ENCODE assay signal across 33 cellular contexts in genomic region chr19:15758379-15758778, GRCh38. TPM values are rescaled to one million over a fixed set of nuclear protein-coding genes. Genes with fewer than 3 reads are reported as not detected.
"Had no signal": no experiment of that assay in that cellular context is flagged by ENCODE, and none has a peak within 500 bp of the region (broad histone marks: within the 10 kb centered on the region; RNA-seq: fewer than 3 reads in every experiment).

No MANE protein-coding gene starts in this region.

- H2AFZ ChIP-seq: hepatocyte had no signal

- H3K9me3 ChIP-seq: left lung, pancreas, prostate gland, sigmoid colon, testis, thyroid gland, transverse colon, upper lobe of left lung, vagina had no signal

- DNase-seq: heart right ventricle; islet precursor cell; left lung; naive thymus-derived CD8-positive, alpha-beta T cell; nucleus accumbens; pancreas; posterior cingulate gyrus; retina; right cardiac atrium; sigmoid colon; stimulated activated CD4-positive, alpha-beta T cell treated with anti-CD3 and anti-CD28 coated beads, Interleukin-1b, Interleukin-23, amount 100 ng/mL, for 48 hours; stimulated activated CD4-positive, alpha-beta T cell treated with anti-CD3 and anti-CD28 coated beads, Interleukin-2, amount 100 ng/mL, for 48 hours; stimulated activated CD4-positive, alpha-beta T cell treated with anti-CD3 and anti-CD28 coated beads, Interleukin-4, amount 100 ng/mL, for 4 hours; stimulated activated CD8-positive, alpha-beta memory T cell treated with anti-CD3 and anti-CD28 coated beads, Interleukin-4, amount 100 ng/mL, for 48 hours; stimulated activated naive CD4-positive, alpha-beta T cell treated with Interleukin-2 at 50 U/mL for 16 hours; stimulated activated naive CD8-positive, alpha-beta T cell treated with anti-CD3 and anti-CD28 coated beads, Interleukin-15, amount 100 ng/mL, for 72 hours; substantia nigra; testis; thyroid gland; transverse colon; upper lobe of left lung had no signal

- H3K27ac ChIP-seq: heart right ventricle, hepatocyte, left lung, pancreas, prostate gland, sigmoid colon, testis, thyroid gland, transverse colon, upper lobe of left lung, vagina had no signal

- FAIRE-seq: pancreas had no signal

- H3K79me2 ChIP-seq: hepatocyte had no signal

- ATAC-seq: heart right ventricle; left lung; naive thymus-derived CD8-positive, alpha-beta T cell; pancreas; right cardiac atrium; stimulated activated memory B cell treated with anti-CD40 and anti-IgM and Interleukin-4, amounts not matched to agents 10 μg/mL and 1 μg/mL and 100 μg/mL, for 72 hours; stimulated activated naive CD8-positive, alpha-beta T cell treated with anti-CD3 and anti-CD28 coated beads, Interleukin-15, amount 100 ng/mL, for 72 hours had no signal

- H3K36me3 ChIP-seq: heart right ventricle, left lung, pancreas, prostate gland, sigmoid colon, thyroid gland, transverse colon, upper lobe of left lung, vagina had no signal

- H3K4me2 ChIP-seq: hepatocyte, smooth muscle cell had no signal

- H3K27me3 ChIP-seq: hepatocyte, testis, thyroid gland, upper lobe of left lung, vagina had no signal

- H3K4me3 ChIP-seq: heart right ventricle, hepatocyte, left lung, lung, pancreas, prostate gland, sigmoid colon, smooth muscle cell, testis, thyroid gland, transverse colon, upper lobe of left lung, vagina had no signal

- H3K4me1 ChIP-seq: heart right ventricle, left lung, pancreas, prostate gland, sigmoid colon, testis, thyroid gland, transverse colon, upper lobe of left lung, vagina had no signal

RNA-seq across cellular contexts. Expression of gene OR10H3, which starts 20.6 kb away (rescaled TPM):
- total RNA-seq: heart right ventricle; hepatocyte; kidney epithelial cell; left lung; lower leg skin; lung; mucosa of gallbladder; naive thymus-derived CD8-positive, alpha-beta T cell; neural crest cell; osteoblast; pancreas; prostate gland; right cardiac atrium; sigmoid colon; smooth muscle cell; testis; thyroid gland; transverse colon; upper lobe of left lung; urinary bladder; vagina had no signal
- polyA plus RNA-seq: heart right ventricle; hepatocyte; lung; naive thymus-derived CD8-positive, alpha-beta T cell; pancreas; right cardiac atrium; sigmoid colon; smooth muscle cell; urinary bladder had no signal

RNA-seq across cellular contexts. Expression of gene OR10H5, which starts 29.1 kb away (rescaled TPM):
- total RNA-seq: heart right ventricle; hepatocyte; kidney epithelial cell; left lung; lower leg skin; lung; mucosa of gallbladder; naive thymus-derived CD8-positive, alpha-beta T cell; neural crest cell; osteoblast; pancreas; prostate gland; right cardiac atrium; sigmoid colon; smooth muscle cell; thyroid gland; transverse colon; upper lobe of left lung; urinary bladder; vagina had no signal
- polyA plus RNA-seq: heart right ventricle; hepatocyte; lung; naive thymus-derived CD8-positive, alpha-beta T cell; right cardiac atrium; smooth muscle cell had no signal

RNA-seq across cellular contexts. Expression of gene OR10H2, which starts 30.6 kb away (rescaled TPM):
- total RNA-seq: heart right ventricle; hepatocyte; kidney epithelial cell; left lung; lower leg skin; lung; mucosa of gallbladder; naive thymus-derived CD8-positive, alpha-beta T cell; neural crest cell; osteoblast; pancreas; prostate gland; right cardiac atrium; sigmoid colon; smooth muscle cell; testis; thyroid gland; upper lobe of left lung; urinary bladder; vagina had no signal
- polyA plus RNA-seq: heart right ventricle; hepatocyte; lung; naive thymus-derived CD8-positive, alpha-beta T cell; pancreas; right cardiac atrium; sigmoid colon; smooth muscle cell; urinary bladder had no signal

RNA-seq across cellular contexts. Expression of gene OR10H1, which starts 57.1 kb away (rescaled TPM):
- total RNA-seq: heart right ventricle; hepatocyte; kidney epithelial cell; lung; mucosa of gallbladder; naive thymus-derived CD8-positive, alpha-beta T cell; neural crest cell; osteoblast; right cardiac atrium; sigmoid colon; smooth muscle cell; thyroid gland; transverse colon; upper lobe of left lung; vagina had no signal
- polyA plus RNA-seq: heart right ventricle; hepatocyte; lung; naive thymus-derived CD8-positive, alpha-beta T cell; pancreas; right cardiac atrium; sigmoid colon; smooth muscle cell; urinary bladder had no signal
